Comparison of ENCODE assay signal across 8 cellular contexts in genomic region chr21:38807481-38807880, GRCh38. TPM values are rescaled to one million over a fixed set of nuclear protein-coding genes. Genes with fewer than 3 reads are reported as not detected.
DNase-seq lines count a peak whose midpoint lies in the region; ATAC-seq, FAIRE-seq and TF ChIP-seq lines count a peak whose summit lies in the region.

No MANE protein-coding gene starts in this region.

- peak overlapping the region; percentile 90 to 95 for H3K4me3 Mint-ChIP-seq in activated T-cell treated with anti-CD3 and anti-CD28 coated beads, Interleukin-2, amount 50 U/mL, for 72 hours
- peak overlapping the region; percentile 97 for H3K4me3 Mint-ChIP-seq in type B pancreatic cell

- H3K27ac ChIP-seq in left lung: peak overlapping the region; percentile 96 to 97

- peaks cover 9% of the 10 kb centered on the region for H3K27me3 Mint-ChIP-seq in activated T-cell treated with anti-CD3 and anti-CD28 coated beads, Interleukin-2, amount 50 U/mL, for 72 hours (ENCODE audit: low read depth)
- H3K27me3 Mint-ChIP-seq in type B pancreatic cell: no peaks in the 10 kb centered on the region

- peak overlapping the region; percentile 70 to 90 for H3K4me3 ChIP-seq in left lung

- ATAC-seq in activated T-cell treated with anti-CD3 and anti-CD28 coated beads, Interleukin-2, amount 50 U/mL, for 72 hours (replicated peaks in 1 of 2): no peak
- no peak for ATAC-seq in left lung
- no peak for ATAC-seq in GM19324 (IDR thresholded peaks at IDR 0.05; ENCODE audit: low FRiP score, unreplicated experiment)

- peaks cover 27 to 67% of the 10 kb centered on the region in 2 donors for H3K4me1 ChIP-seq in left lung

- H3K9me3 ChIP-seq in left lung: no peaks in the 10 kb centered on the region

- H3K36me3 Mint-ChIP-seq in activated T-cell treated with anti-CD3 and anti-CD28 coated beads, Interleukin-2, amount 50 U/mL, for 72 hours (ENCODE audit: insufficient read depth in 2 of 2): peaks cover 24 to 49% of the 10 kb centered on the region in 2 donors
- H3K36me3 Mint-ChIP-seq in type B pancreatic cell: peaks cover 34% of the 10 kb centered on the region

- TF ChIP-seq CTCF in left lung (IDR thresholded peaks at IDR 0.05) (no peak), type B pancreatic cell (conservative IDR thresholded peaks at IDR 0.05) (no peak)

- intact Hi-C loops in left lung (cut with DNase I): loop anchor here in 1 of 2 donors (10.0 kb wide), 2 partner anchors 197 to 303 kb away; no protein-coding TSS in a partner anchor

- no peaks in the 10 kb centered on the region for H3K9me3 Mint-ChIP-seq in activated T-cell treated with anti-CD3 and anti-CD28 coated beads, Interleukin-2, amount 50 U/mL, for 72 hours
- no peaks in the 10 kb centered on the region for H3K9me3 Mint-ChIP-seq in type B pancreatic cell

- H3K27me3 ChIP-seq in left lung: no peaks in the 10 kb centered on the region

- peaks cover 67% of the 10 kb centered on the region for H3K4me1 Mint-ChIP-seq in activated T-cell treated with anti-CD3 and anti-CD28 coated beads, Interleukin-2, amount 50 U/mL, for 72 hours (ENCODE audit: low read depth)
- H3K4me1 Mint-ChIP-seq in type B pancreatic cell (ENCODE audit: unreplicated experiment): peaks cover 46% of the 10 kb centered on the region

- peaks cover 3 to 35% of the 10 kb centered on the region in 2 donors for H3K36me3 ChIP-seq in left lung

- peak overlapping the region; percentile 94 for H3K27ac Mint-ChIP-seq in activated T-cell treated with anti-CD3 and anti-CD28 coated beads, Interleukin-2, amount 50 U/mL, for 72 hours
- peak overlapping the region; percentile 90 for H3K27ac Mint-ChIP-seq in type B pancreatic cell

- no peak for FAIRE-seq in GM19239 (lab: Jason Lieb, UNC)

- DNase-seq in activated T-cell treated with anti-CD3 and anti-CD28 coated beads, Interleukin-2, amount 50 U/mL, for 72 hours: no peak
- no peak for DNase-seq in activated T-cell treated with anti-CD3 and anti-CD28 coated beads, Interleukin-2, amount 50 U/mL, for 48 hours
- peak; percentile 56 for DNase-seq in amniotic epithelial cell (ENCODE audit: low read depth)
- no peak for DNase-seq in left lung
- DNase-seq in type B pancreatic cell (ENCODE audit: extremely low spot score, unreplicated experiment): no peak
- DNase-seq in GM19239 (ENCODE audit: insufficient read length, low spot score): no peak
- DNase-seq in DMS 273 (lab: John Stamatoyannopoulos, UW; ENCODE audit: unreplicated experiment): no peak

RNA-seq across cellular contexts. Expression of gene ETS2, which starts 1.8 kb away (rescaled TPM):
- 100 to 1,000 TPM; 122 to 134 TPM for total RNA-seq in activated T-cell treated with anti-CD3 and anti-CD28 coated beads, Interleukin-2, amount 50 U/mL, for 72 hours
- total RNA-seq in left lung (100 to 1,000 TPM in 1 of 2 donors, 10 to 100 TPM in 1; 93.2 to 129 TPM), type B pancreatic cell (ENCODE audit: low replicate concordance) (42.2 and 46.8 TPM in 2 replicates)
